In the genomic region with DNA sequence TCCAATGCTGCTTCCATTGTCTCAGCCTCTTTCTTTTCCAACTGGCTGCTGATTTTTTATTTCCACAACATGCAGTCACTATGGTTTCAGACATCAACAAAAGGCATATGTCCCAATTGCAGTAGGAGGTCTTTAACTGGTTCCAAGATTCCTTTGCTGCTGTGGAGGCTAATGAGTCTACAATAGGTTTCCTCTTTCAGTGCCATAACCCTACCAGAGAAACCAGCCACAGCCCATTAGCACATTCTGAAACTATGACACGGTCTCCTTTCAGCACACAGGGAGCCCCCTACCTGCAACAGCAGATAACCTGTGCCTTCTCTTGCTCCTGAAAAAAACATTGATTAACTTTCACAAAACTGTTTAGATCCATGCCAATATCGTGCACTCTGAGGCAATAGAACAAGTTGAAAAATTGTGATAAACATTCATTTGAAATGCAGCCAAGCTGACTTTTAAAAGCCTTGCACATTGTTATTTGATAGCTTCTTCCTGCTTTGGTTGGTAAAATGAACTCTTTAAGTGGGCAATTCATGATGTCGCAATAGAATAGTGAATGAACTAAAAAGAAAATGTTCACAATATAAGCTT, we compare ENCODE assay signal across 9 cellular contexts. TPM values are rescaled to one million over a fixed set of nuclear protein-coding genes. Genes with fewer than 3 reads are reported as not detected.
A peak's percentile ranks its signal among the peaks of the same experiment; 100 is the strongest.
DNase-seq lines count a peak whose midpoint lies in the region; ATAC-seq and TF ChIP-seq lines count a peak whose summit lies in the region.
"Had no signal": no experiment of that assay in that cellular context is flagged by ENCODE, and none has a peak within 500 bp of the region (broad histone marks: within the 10 kb centered on the region; RNA-seq: fewer than 3 reads in every experiment).

No MANE protein-coding gene starts in this region.

- no peaks in the 10 kb centered on the region for H3K4me1 Mint-ChIP-seq in activated CD4-positive, alpha-beta memory T cell treated with anti-CD3 and anti-CD28 coated beads, Interleukin-2, amount 10 ng/mL, durations not matched to agents 7 days and 5 days

- POLR2A ChIA-PET in activated CD4-positive, alpha-beta memory T cell treated with anti-CD3 and anti-CD28 coated beads, Interleukin-2, amount 10 ng/mL, durations not matched to agents 7 days and 5 days (lab: Charles Lee): no interaction called here

- H3K36me3 ChIP-seq in SK-N-MC (ENCODE audit: insufficient read depth, low read length) (no peaks in the 10 kb centered on the region), right atrium auricular region (no peaks in the 10 kb centered on the region)

- H3K9me3 ChIP-seq in SK-N-MC (ENCODE audit: low read depth, low read length) (no peaks in the 10 kb centered on the region), right atrium auricular region (no peaks in the 10 kb centered on the region)

- H3K4me1 ChIP-seq in right atrium auricular region: peaks cover 0 to 8% of the 10 kb centered on the region in 2 donors

- H3K4me3 ChIP-seq in SK-N-MC (peak overlapping the region; percentile 64), right atrium auricular region (no peak overlapping the region)

- H3K4me3 Mint-ChIP-seq in activated CD4-positive, alpha-beta memory T cell treated with anti-CD3 and anti-CD28 coated beads, Interleukin-2, amount 10 ng/mL, durations not matched to agents 7 days and 5 days: no peak overlapping the region

- H3K27me3 Mint-ChIP-seq in activated CD4-positive, alpha-beta memory T cell treated with anti-CD3 and anti-CD28 coated beads, Interleukin-2, amount 10 ng/mL, durations not matched to agents 7 days and 5 days: peaks cover 8% of the 10 kb centered on the region

- peak; percentile 30 for DNase-seq in HS-5 (ENCODE audit: low read depth)
- DNase-seq in SK-N-MC (ENCODE audit: low read depth, low spot score): peak; percentile 95
- DNase-seq in right atrium auricular region (ENCODE audit: low spot score): no peak
- DNase-seq in activated CD4-positive, alpha-beta memory T cell treated with anti-CD3 and anti-CD28 coated beads, Interleukin-2, amount 10 ng/mL, durations not matched to agents 7 days and 5 days: no peak

- H3K27me3 ChIP-seq in right atrium auricular region: no peaks in the 10 kb centered on the region

- CTCF ChIA-PET in activated CD4-positive, alpha-beta memory T cell treated with anti-CD3 and anti-CD28 coated beads, Interleukin-2, amount 10 ng/mL, durations not matched to agents 7 days and 5 days (lab: Charles Lee): no interaction called here

- peak; percentile 17 for TF ChIP-seq CTCF in 22Rv1 (IDR thresholded peaks at IDR 0.05)
- TF ChIP-seq CTCF in right atrium auricular region (IDR thresholded peaks at IDR 0.05): no peak

- ATAC-seq in HG03342 (IDR thresholded peaks at IDR 0.05; ENCODE audit: unreplicated experiment) (no peak), HG03439 (IDR thresholded peaks at IDR 0.05; ENCODE audit: unreplicated experiment) (no peak), GM21360 (IDR thresholded peaks at IDR 0.05; ENCODE audit: unreplicated experiment) (no peak)

- no peak overlapping the region for H3K9ac ChIP-seq in SK-N-MC (ENCODE audit: insufficient read length)

- H3K27ac Mint-ChIP-seq in activated CD4-positive, alpha-beta memory T cell treated with anti-CD3 and anti-CD28 coated beads, Interleukin-2, amount 10 ng/mL, durations not matched to agents 7 days and 5 days: no peak overlapping the region

- no peaks in the 10 kb centered on the region for H3K36me3 Mint-ChIP-seq in activated CD4-positive, alpha-beta memory T cell treated with anti-CD3 and anti-CD28 coated beads, Interleukin-2, amount 10 ng/mL, durations not matched to agents 7 days and 5 days (ENCODE audit: low read depth)

- no peak overlapping the region for H3K27ac ChIP-seq in 22Rv1
- H3K27ac ChIP-seq in SK-N-MC: peak overlapping the region; percentile 81
- peak overlapping the region; percentile 11 for H3K27ac ChIP-seq in right atrium auricular region

- no peaks in the 10 kb centered on the region for H3K9me3 Mint-ChIP-seq in activated CD4-positive, alpha-beta memory T cell treated with anti-CD3 and anti-CD28 coated beads, Interleukin-2, amount 10 ng/mL, durations not matched to agents 7 days and 5 days

RNA-seq across cellular contexts. Expression of gene PLEKHG7, which starts 32.4 kb away (rescaled TPM):
- not detected for total RNA-seq in right atrium auricular region
- under 1 TPM; 0.05 to 0.18 TPM for total RNA-seq in activated CD4-positive, alpha-beta memory T cell treated with anti-CD3 and anti-CD28 coated beads, Interleukin-2, amount 10 ng/mL, durations not matched to agents 7 days and 5 days
- total RNA-seq: NCI-H460 had no signal

Comparison
In these comparisons a context has a peak if more than half of its experiments do, and no peak if none do; other contexts are left out.
1. DNase-seq: peak in HS-5 (single experiment) and SK-N-MC (single experiment); none in right atrium auricular region (single experiment) and activated CD4-positive, alpha-beta memory T cell treated with anti-CD3 and anti-CD28 coated beads, Interleukin-2, amount 10 ng/mL, durations not matched to agents 7 days and 5 days (single experiment).